In the genomic region with DNA sequence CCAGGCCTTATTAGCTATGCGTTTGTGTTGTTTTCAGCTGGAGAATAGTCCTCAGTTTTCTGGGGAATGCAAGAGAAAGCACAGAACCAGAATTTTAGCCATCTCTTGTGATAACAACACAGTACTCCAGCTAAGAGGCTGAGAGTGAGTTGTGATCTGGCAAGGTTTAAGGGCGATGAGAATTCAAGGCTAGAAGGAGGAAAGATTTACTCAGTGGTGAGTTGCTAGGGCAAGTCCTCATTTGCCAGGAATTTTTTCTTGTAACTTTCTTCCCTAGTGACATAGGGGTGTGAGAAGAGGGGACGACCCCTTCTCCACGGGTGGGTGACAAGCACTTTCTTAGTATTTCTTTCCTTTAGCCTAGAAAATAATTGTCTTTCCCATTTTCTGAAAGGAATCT, we compare ENCODE assay signal across 27 cellular contexts.
"Had no signal": no experiment of that assay in that cellular context is flagged by ENCODE, and none has a peak within 500 bp of the region (broad histone marks: within the 10 kb centered on the region; RNA-seq: fewer than 3 reads in every experiment).

No MANE protein-coding gene starts in this region.

- ATAC-seq: activated CD4-positive, alpha-beta T cell treated with anti-CD3 and anti-CD28 coated beads for 36 hours; activated CD8-positive, alpha-beta T cell treated with anti-CD3 and anti-CD28 coated beads, Interleukin-2, amount 10 ng/mL, durations not matched to agents 7 days and 5 days; activated T-cell treated with anti-CD3 and anti-CD28 coated beads, Interleukin-2, amount 50 U/mL, for 4 hours; activated T-helper 17 cell treated with anti-CD3 and anti-CD28 coated beads, Interleukin-2, amount 50 U/mL, for 72 hours; effector memory CD8-positive, alpha-beta T cell; foreskin keratinocyte; gastrocnemius medialis had no signal

- H3K27ac ChIP-seq: ascending aorta, breast epithelium, cardiac muscle cell, esophagus muscularis mucosa, foreskin keratinocyte, gastrocnemius medialis, heart left ventricle had no signal

- H3K4me1 ChIP-seq: ascending aorta, breast epithelium, gastrocnemius medialis, heart left ventricle had no signal

- H3K9me3 ChIP-seq: ascending aorta, breast epithelium, esophagus muscularis mucosa, gastrocnemius medialis, heart left ventricle had no signal

- H3K36me3 ChIP-seq: ascending aorta, breast epithelium, cardiac muscle cell, esophagus muscularis mucosa, gastrocnemius medialis, heart left ventricle had no signal

- H3K27me3 ChIP-seq: ascending aorta, breast epithelium, cardiac muscle cell, esophagus muscularis mucosa, gastrocnemius medialis, heart left ventricle had no signal

- DNase-seq: activated CD4-positive, alpha-beta memory T cell treated with anti-CD3 and anti-CD28 coated beads for 36 hours; activated CD4-positive, alpha-beta T cell treated with anti-CD3 and anti-CD28 coated beads for 36 hours; activated CD4-positive, alpha-beta T cell treated with anti-CD3 and anti-CD28 coated beads, Interleukin-2, amount 10 ng/mL, durations not matched to agents 24 days and 14 days; activated CD4-positive, CD25-positive, alpha-beta regulatory T cell; activated CD4-positive, CD25-positive, alpha-beta regulatory T cell treated with anti-CD3 and anti-CD28 coated beads, Interleukin-2, amount 50 U/mL, for 72 hours; activated CD8-positive, alpha-beta T cell treated with anti-CD3 and anti-CD28 coated beads, Interleukin-2, amount 10 ng/mL, durations not matched to agents 7 days and 5 days; activated effector memory CD4-positive, alpha-beta T cell treated with Interleukin-2 at 50 U/mL for 16 hours; activated gamma-delta T cell treated with Interleukin-2 at 50 U/mL for 16 hours; activated naive CD4-positive, alpha-beta T cell treated with anti-CD3 and anti-CD28 coated beads, Interleukin-2, amount 50 U/mL, for 16 hours; activated naive CD4-positive, alpha-beta T cell treated with Interleukin-2 at 50 U/mL for 16 hours; activated T-cell treated with anti-CD3 and anti-CD28 coated beads, Interleukin-2, amount 50 U/mL, for 4 hours; amygdala; cortex of kidney; dermis blood vessel endothelial cell; effector CD4-positive, alpha-beta T cell; effector memory CD8-positive, alpha-beta T cell; erythroblast; foreskin keratinocyte; gastrocnemius medialis; glutamatergic neuron; heart left ventricle; T-helper 2 cell had no signal

- H3K4me3 ChIP-seq: ascending aorta, breast epithelium, cardiac muscle cell, esophagus muscularis mucosa, gastrocnemius medialis, heart left ventricle had no signal
